Comparison of ENCODE assay signal across 8 cellular contexts in the genomic region with DNA sequence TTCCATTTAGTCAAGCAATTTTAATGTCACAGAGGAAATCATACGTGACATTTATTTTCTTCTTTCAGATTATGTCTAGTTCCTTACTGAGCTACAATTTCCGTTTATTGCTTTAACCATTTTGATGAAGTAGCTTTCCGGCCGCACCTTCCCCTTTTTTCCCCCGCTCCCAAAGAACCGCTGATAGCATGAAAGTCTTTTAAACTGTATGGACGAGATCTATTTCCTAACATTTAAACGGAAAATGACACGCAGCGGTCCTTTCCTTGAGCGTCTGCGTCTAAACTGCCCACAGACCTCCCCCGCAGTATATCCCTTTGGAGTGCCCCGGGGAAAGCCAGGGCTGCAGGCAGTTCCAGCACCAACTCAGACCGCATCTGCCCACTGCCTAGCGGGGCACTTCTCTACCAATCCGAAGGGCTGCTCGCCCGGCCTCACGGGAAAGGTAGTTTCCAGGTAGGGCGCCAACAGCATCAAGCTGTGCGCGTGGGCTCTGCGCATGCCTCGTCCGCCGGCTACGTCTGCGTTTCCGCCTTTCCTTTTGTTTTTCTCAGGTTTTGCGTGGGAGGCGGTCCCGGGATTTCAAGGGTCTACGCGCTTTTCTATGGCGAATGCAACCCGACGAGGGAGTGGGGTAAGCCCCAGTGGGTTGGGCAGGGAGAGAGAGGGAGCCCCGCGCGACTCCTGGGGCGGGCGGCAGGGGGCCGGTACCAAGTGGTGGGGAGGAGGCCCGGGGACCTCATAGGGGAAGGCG.
DNase-seq lines count a peak whose midpoint lies in the region; ATAC-seq and TF ChIP-seq lines count a peak whose summit lies in the region.

Gene ZNF33A (plus strand): TSS at position 526 of the 754 bp plus-strand sequence. CDS start 1,667 bp downstream, outside the sequence.

- peaks cover 33% of the 10 kb centered on the region for H3K4me1 Mint-ChIP-seq in central memory CD8-positive, alpha-beta T cell

- H3K27me3 Mint-ChIP-seq in central memory CD8-positive, alpha-beta T cell: no peaks in the 10 kb centered on the region

- H3K36me3 Mint-ChIP-seq in central memory CD8-positive, alpha-beta T cell (ENCODE audit: insufficient read depth): peaks cover 33% of the 10 kb centered on the region

- H3K9me3 Mint-ChIP-seq in central memory CD8-positive, alpha-beta T cell: no peaks in the 10 kb centered on the region

- no peak; the same call in 1 of the 2 replicates for TF ChIP-seq CTCF in AG10803 (conservative IDR thresholded peaks at IDR 0.05; ENCODE audit: low read length)

- peak; percentile 79 for ATAC-seq in GM19025 (IDR thresholded peaks at IDR 0.05; ENCODE audit: low read depth, unreplicated experiment)
- ATAC-seq in HG03342 (IDR thresholded peaks at IDR 0.05; ENCODE audit: unreplicated experiment): peak; percentile 81
- peak; percentile 86 to 89 for ATAC-seq in activated CD4-positive, CD25-positive, alpha-beta regulatory T cell treated with anti-CD3 and anti-CD28 coated beads, Interleukin-2, amount 50 U/mL, for 24 hours
- ATAC-seq in central memory CD8-positive, alpha-beta T cell (replicated peaks; ENCODE audit: extremely low read depth, poor library complexity, severe bottlenecking): peak; percentile 88

- no peak for DNase-seq in AG10803 (ENCODE audit: low read depth)
- peak; percentile 80 for DNase-seq in NCI-H345 treated with DMSO at 0.1 percent for 48 hours (lab: John Stamatoyannopoulos, UW; ENCODE audit: unreplicated experiment)
- DNase-seq in central memory CD8-positive, alpha-beta T cell (ENCODE audit: low spot score in 2 of 2): peak; percentile 85 to 89
- peak; percentile 96 for DNase-seq in islet precursor cell
- peak; percentile 88 for DNase-seq in stimulated activated CD4-positive, alpha-beta T cell treated with anti-CD3 and anti-CD28 coated beads, Interleukin-12 subunit alpha, Interleukin-12 subunit beta, amount 100 ng/mL, for 4 hours

- peak within 1 kb of the TSS; percentile 88 for H3K4me3 ChIP-seq in AG10803 (ENCODE audit: low read length)

- H3K27ac Mint-ChIP-seq in central memory CD8-positive, alpha-beta T cell (ENCODE audit: low read depth): peak within 1 kb of the TSS; percentile 100

- peak within 1 kb of the TSS; percentile 99 for H3K4me3 Mint-ChIP-seq in central memory CD8-positive, alpha-beta T cell
